8 cellular contexts compared by ENCODE assay signal in the genomic region with DNA sequence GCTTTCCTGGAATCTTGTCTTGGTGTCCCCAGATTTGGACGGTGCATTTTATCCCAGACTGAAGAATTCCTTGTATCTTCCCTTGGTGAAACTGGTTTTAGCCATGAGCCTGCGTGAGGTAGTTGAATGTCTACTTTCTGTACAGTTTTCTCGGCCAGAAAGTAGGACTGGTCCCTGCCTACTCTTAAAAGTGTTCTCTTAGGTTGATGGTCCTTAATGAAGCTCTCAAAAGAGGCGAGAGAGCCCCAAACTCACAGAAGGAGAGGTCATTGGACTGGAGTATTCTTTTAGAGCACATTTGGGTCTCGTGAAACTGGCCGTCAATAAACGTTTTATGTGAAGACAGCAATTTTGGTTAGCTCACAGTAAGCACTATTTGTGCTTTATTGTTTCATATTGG. TPM values are rescaled to one million over a fixed set of nuclear protein-coding genes. Genes with fewer than 3 reads are reported as not detected.
DNase-seq lines count a peak whose midpoint lies in the region; ATAC-seq, FAIRE-seq and TF ChIP-seq lines count a peak whose summit lies in the region.

No MANE protein-coding gene starts in this region.

- peak overlapping the region; percentile 70 for H3K4me3 ChIP-seq in right cardiac atrium (ENCODE audit: low read length)
- peak overlapping the region; percentile 71 to 86 (median 78) for H3K4me3 ChIP-seq in spleen

- TF ChIP-seq POLR2A in spleen (IDR thresholded peaks at IDR 0.05), result no peak

- H3K27ac ChIP-seq in RWPE1 (peak overlapping the region; percentile 87), right cardiac atrium (ENCODE audit: low read length) (no peak overlapping the region), spleen (peak overlapping the region in 6 of 8 donors; percentile 81 to 91 (median 90))

- H3K4me1 ChIP-seq in right cardiac atrium (ENCODE audit: control insufficient read depth, insufficient read depth, low read length), result no peaks in the 10 kb centered on the region
- H3K4me1 ChIP-seq in spleen, result peaks cover 14 to 44% (median 30%) of the 10 kb centered on the region in 6 donors

- no peaks in the 10 kb centered on the region for H3K9me3 ChIP-seq in right cardiac atrium (ENCODE audit: control insufficient read depth, low read length)
- no peaks in the 10 kb centered on the region for H3K9me3 ChIP-seq in spleen

- DNase-seq in RWPE1 (ENCODE audit: low spot score), result peak; percentile 3
- DNase-seq in right cardiac atrium, result no peak
- no peak for DNase-seq in spleen
- no peak for DNase-seq in AML-193 (lab: John Stamatoyannopoulos, UW)
- DNase-seq in stimulated activated CD4-positive, alpha-beta T cell treated with anti-CD3 and anti-CD28 coated beads, Interleukin-1b, Interleukin-23, amount 100 ng/mL, for 48 hours, result no peak
- DNase-seq in GM19239 (ENCODE audit: insufficient read length, low spot score), result no peak

- POLR2A ChIA-PET in RWPE1 (lab: Yijun Ruan, JAX; ENCODE audit: low non-redundant PET), result no interaction called here

- no peaks in the 10 kb centered on the region for H3K36me3 ChIP-seq in spleen

- no peak for FAIRE-seq in GM19239 (lab: Jason Lieb, UNC)

- TF ChIP-seq CTCF in RWPE1 (conservative IDR thresholded peaks at IDR 0.05; ENCODE audit: low read depth), result no peak
- no peak for TF ChIP-seq CTCF in spleen (IDR thresholded peaks at IDR 0.05 in 8 of 11, conservative IDR thresholded peaks at IDR 0.05 in 3 of 11)

- CTCF ChIA-PET in RWPE1 (lab: Yijun Ruan, JAX), result interaction anchor here (0.6 to 1.0 kb wide), 2 partner anchors 74 to 160 kb away, joined by 3 to 4 read pairs; no protein-coding TSS in a partner anchor

- ATAC-seq in GM21515 (IDR thresholded peaks at IDR 0.05; ENCODE audit: unreplicated experiment) (peak; percentile 7), right cardiac atrium (no peak), GM18870 (IDR thresholded peaks at IDR 0.05; ENCODE audit: unreplicated experiment) (no peak)

- H3K27me3 ChIP-seq in right cardiac atrium (ENCODE audit: control insufficient read depth, insufficient read depth), result no peaks in the 10 kb centered on the region
- no peaks in the 10 kb centered on the region for H3K27me3 ChIP-seq in spleen (replicated peaks in 1 of 7)

- intact Hi-C loops in right cardiac atrium (cut with DNase I), result no loop called here
- intact Hi-C loops in spleen (cut with DNase I; ENCODE audit: low total_unique reads), result no loop called here

- 1% methylated on average over 7 of the region's 7 CpGs for WGBS in right cardiac atrium
- 0 to 1% (median 0%) methylated on average over 7 of the region's 7 CpGs for WGBS in spleen, 5 donors

RNA-seq across cellular contexts. Expression of gene GTF2F2, which starts 0.7 kb away (rescaled TPM):
- total RNA-seq in right cardiac atrium (10 to 100 TPM; 13.6 to 18.1 (median 16.2) TPM), spleen (10 to 100 TPM; 12.8 to 19.1 (median 16.6) TPM)
- polyA plus RNA-seq in right cardiac atrium (19.8 TPM), spleen (10 to 100 TPM; 11.8 to 16.8 (median 14.3) TPM)
